In the genomic region with DNA sequence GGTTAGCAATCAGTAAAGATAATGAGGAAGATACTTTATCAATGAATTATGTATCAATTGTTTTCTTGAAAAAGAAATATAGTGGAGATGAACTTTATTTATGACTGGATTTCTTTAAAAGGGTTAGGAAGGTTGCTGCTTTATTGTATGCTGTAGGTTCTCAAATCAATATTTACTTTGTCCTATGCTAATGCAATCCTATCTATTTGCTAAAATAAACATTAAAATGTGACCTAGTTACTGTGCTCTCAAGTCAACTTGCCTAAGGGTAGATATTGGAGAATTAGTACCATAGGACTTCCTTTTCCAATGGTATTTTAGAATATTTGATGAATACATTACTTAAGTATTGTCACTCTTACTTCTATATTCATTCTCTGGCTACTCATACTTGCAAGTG, we compare ENCODE assay signal across 25 cellular contexts.
DNase-seq lines count a peak whose midpoint lies in the region; ATAC-seq and TF ChIP-seq lines count a peak whose summit lies in the region.
"Had no signal": no experiment of that assay in that cellular context is flagged by ENCODE, and none has a peak within 500 bp of the region (broad histone marks: within the 10 kb centered on the region; RNA-seq: fewer than 3 reads in every experiment).

No MANE protein-coding gene starts in this region.

- no peak overlapping the region for H3K27ac Mint-ChIP-seq in CD8-positive, alpha-beta T cell
- H3K27ac Mint-ChIP-seq: CD4-positive, CD25-positive, alpha-beta regulatory T cell; GM23338; H9; T-helper 1 cell treated with Interleukin-12 subunit alpha and Interleukin-12 subunit beta and Interleukin-4 antibody, amounts not matched to agents 30 μg/mL and 1 μg/mL, for 36 hours had no signal

- peak; percentile 0 to 31 for DNase-seq in NCI-H2081 (lab: John Stamatoyannopoulos, UW)
- DNase-seq in NCI-H2081 treated with DMSO at 0.1 percent for 48 hours (lab: John Stamatoyannopoulos, UW), result no peak
- DNase-seq in DMS53 (lab: John Stamatoyannopoulos, UW), result peak; percentile 55
- peak; percentile 23 for DNase-seq in NCI-H2029 treated with DMSO at 0.1 percent for 48 hours (lab: John Stamatoyannopoulos, UW)
- peak; percentile 69 for DNase-seq in NCI-H748 (lab: John Stamatoyannopoulos, UW; ENCODE audit: unreplicated experiment)
- DNase-seq in CD8-positive, alpha-beta T cell, result no peak
- DNase-seq: CD4-positive, CD25-positive, alpha-beta regulatory T cell; DMS79 treated with DMSO at 0.1 percent for 48 hours; GF-D8; H9; KBM-7; NCI-H187; NCI-H2171 treated with DMSO at 0.1 percent for 48 hours; NCI-H446; NCI-H82; OCI-M1; Peyer's patch; SHP77 treated with DMSO at 0.1 percent for 48 hours; T-helper 9 cell had no signal

- H3K36me3 Mint-ChIP-seq in CD8-positive, alpha-beta T cell, result no peaks in the 10 kb centered on the region
- H3K36me3 Mint-ChIP-seq: CD4-positive, CD25-positive, alpha-beta regulatory T cell had no signal

- intact Hi-C loops in CD8-positive, alpha-beta T cell (cut with DNase I, micrococcal nuclease), result no loop called here

- no peaks in the 10 kb centered on the region for H3K9me3 Mint-ChIP-seq in CD8-positive, alpha-beta T cell
- H3K9me3 Mint-ChIP-seq: GM23338; H9; T-helper 1 cell treated with Interleukin-12 subunit alpha and Interleukin-12 subunit beta and Interleukin-4 antibody, amounts not matched to agents 30 μg/mL and 1 μg/mL, for 36 hours had no signal

- ATAC-seq in HG03520 (IDR thresholded peaks at IDR 0.05; ENCODE audit: unreplicated experiment) (no peak), HG02840 (IDR thresholded peaks at IDR 0.05; ENCODE audit: low FRiP score, unreplicated experiment) (no peak)
- no peak for ATAC-seq in CD8-positive, alpha-beta T cell
- ATAC-seq: GM23338 had no signal

- H3K27me3 ChIP-seq in CD8-positive, alpha-beta T cell (ENCODE audit: insufficient read depth, low read length), result no peaks in the 10 kb centered on the region
- H3K27me3 ChIP-seq: BLaER1, Peyer's patch had no signal

- POLR2A ChIA-PET in CD8-positive, alpha-beta T cell (lab: Charles Lee), result no interaction called here

- H3K4me1 ChIP-seq in CD8-positive, alpha-beta T cell (ENCODE audit: insufficient read depth, low read length), result no peaks in the 10 kb centered on the region
- H3K4me1 ChIP-seq: BLaER1, Peyer's patch had no signal

- H3K27ac ChIP-seq in CD8-positive, alpha-beta T cell (ENCODE audit: low read depth, low read length), result no peak overlapping the region
- H3K27ac ChIP-seq: BLaER1, Peyer's patch, SK-N-MC had no signal

- H3K4me3 ChIP-seq in CD8-positive, alpha-beta T cell (ENCODE audit: low read depth, low read length), result no peak overlapping the region
- H3K4me3 ChIP-seq: BLaER1, GM23338, Peyer's patch, SK-N-MC had no signal

- H3K4me3 Mint-ChIP-seq in CD8-positive, alpha-beta T cell, result no peak overlapping the region
- H3K4me3 Mint-ChIP-seq: CD4-positive, CD25-positive, alpha-beta regulatory T cell; GM23338; H9; T-helper 1 cell treated with Interleukin-12 subunit alpha and Interleukin-12 subunit beta and Interleukin-4 antibody, amounts not matched to agents 30 μg/mL and 1 μg/mL, for 36 hours had no signal

- H3K36me3 ChIP-seq in CD8-positive, alpha-beta T cell (ENCODE audit: insufficient read depth, low read length), result no peaks in the 10 kb centered on the region
- H3K36me3 ChIP-seq: BLaER1, Peyer's patch had no signal

- no peaks in the 10 kb centered on the region for H3K4me1 Mint-ChIP-seq in CD8-positive, alpha-beta T cell (ENCODE audit: low read depth)
- H3K4me1 Mint-ChIP-seq: CD4-positive, CD25-positive, alpha-beta regulatory T cell had no signal

- H3K9me3 ChIP-seq in CD8-positive, alpha-beta T cell (ENCODE audit: low read length), result no peaks in the 10 kb centered on the region
- H3K9me3 ChIP-seq: BLaER1, Peyer's patch had no signal

- peaks cover 4% of the 10 kb centered on the region for H3K27me3 Mint-ChIP-seq in CD8-positive, alpha-beta T cell (ENCODE audit: low read depth)
- H3K27me3 Mint-ChIP-seq: CD4-positive, CD25-positive, alpha-beta regulatory T cell had no signal

- CTCF ChIA-PET in CD8-positive, alpha-beta T cell (lab: Charles Lee), result no interaction called here

- no peak for TF ChIP-seq CTCF in CD8-positive, alpha-beta T cell (IDR thresholded peaks at IDR 0.05)

Comparison
In these comparisons a context has a peak if more than half of its experiments do, and no peak if none do; other contexts are left out.
1. DNase-seq: peak in NCI-H2081 (2 of 2), DMS53 (single experiment), NCI-H2029 treated with DMSO at 0.1 percent for 48 hours (single experiment) and NCI-H748 (single experiment); none in NCI-H2081 treated with DMSO at 0.1 percent for 48 hours (single experiment) and CD8-positive, alpha-beta T cell (0 of 7).